Comparison of ENCODE assay signal across 1 cellular context in genomic region chr18:3649559-3650426, GRCh38.
TF ChIP-seq lines count a peak whose summit lies in the region.

No MANE protein-coding gene starts in this region.

TF ChIP-seq in K562, 482 proteins besides CTCF, POLR2A, EP300 and RAD21 (continued from another document and continues in another):
- TF ChIP-seq ATF7 (IDR thresholded peaks at IDR 0.05) (no peak), ATF2 (CRISPR knock-in tag; IDR thresholded peaks at IDR 0.05) (no peak), NCOR1 (IDR thresholded peaks at IDR 0.05) (no peak), DDX20 (tag; IDR thresholded peaks at IDR 0.05; ENCODE audit: low read depth) (peak; percentile 51; the same call in 1 of the 2 replicates), RAD51 (IDR thresholded peaks at IDR 0.05; ENCODE audit: borderline replicate concordance, low read depth) (no peak), ZNF444 (CRISPR knock-in tag; IDR thresholded peaks at IDR 0.05) (no peak), HNRNPLL (IDR thresholded peaks at IDR 0.05; ENCODE audit: low read depth, low read length, poor library complexity, severe bottlenecking) (no peak), PHF21A (IDR thresholded peaks at IDR 0.05; ENCODE audit: borderline replicate concordance, low read depth) (no peak), HDAC8 (tag; IDR thresholded peaks at IDR 0.05) (0 out of 2 replicates have a peak, but pooled peaks have one; percentile 44), TCF15 (CRISPR knock-in tag; IDR thresholded peaks at IDR 0.05) (peak; percentile 4; the same call in 1 of the 2 replicates), NR1H2 (CRISPR knock-in tag; IDR thresholded peaks at IDR 0.05) (0 out of 2 replicates have a peak, but pooled peaks have one; percentile 26), KHSRP (IDR thresholded peaks at IDR 0.05) (no peak), SP1 (CRISPR knock-in tag; IDR thresholded peaks at IDR 0.05) (peak; percentile 57; the same call in 1 of the 2 replicates), SMAD3 (CRISPR knock-in tag; conservative IDR thresholded peaks at IDR 0.05) (0 out of 2 replicates have a peak, but pooled peaks have one; percentile 43), KAT7 (CRISPR knock-in tag; IDR thresholded peaks at IDR 0.05; ENCODE audit: borderline replicate concordance) (peak; percentile 42; the same call in 1 of the 2 replicates), PCBP2 (IDR thresholded peaks at IDR 0.05; ENCODE audit: low read depth, low read length, poor library complexity, severe bottlenecking) (no peak), ETV6 (IDR thresholded peaks at IDR 0.05; ENCODE audit: borderline replicate concordance in 1 of 2, low read depth in 2 of 2, low read length in 1 of 2) (no peak), ETV6 (CRISPR knock-in tag; IDR thresholded peaks at IDR 0.05; ENCODE audit: borderline replicate concordance) (no peak), ZNF239 (CRISPR knock-in tag; IDR thresholded peaks at IDR 0.05) (no peak), RBM25 (IDR thresholded peaks at IDR 0.05; ENCODE audit: low read depth, low read length, severe bottlenecking) (no peak), VEZF1 (CRISPR knock-in tag; IDR thresholded peaks at IDR 0.05) (peak; percentile 70), GABPB2 (CRISPR knock-in tag; conservative IDR thresholded peaks at IDR 0.05) (no peak), DIDO1 (tag; IDR thresholded peaks at IDR 0.05; ENCODE audit: low read depth) (peak; percentile 47), AFF4 (CRISPR knock-in tag; IDR thresholded peaks at IDR 0.05) (0 out of 2 replicates have a peak, but pooled peaks have one; percentile 27), CHD7 (IDR thresholded peaks at IDR 0.05; ENCODE audit: low read depth, low read length) (no peak), PRDM10 (IDR thresholded peaks at IDR 0.05; ENCODE audit: partially characterized antibody) (no peak), ZNF41 (CRISPR knock-in tag; conservative IDR thresholded peaks at IDR 0.05) (0 out of 2 replicates have a peak, but pooled peaks have one; percentile 28), PPARD (CRISPR knock-in tag; IDR thresholded peaks at IDR 0.05) (no peak)
- TF ChIP-seq, protein P1, sequence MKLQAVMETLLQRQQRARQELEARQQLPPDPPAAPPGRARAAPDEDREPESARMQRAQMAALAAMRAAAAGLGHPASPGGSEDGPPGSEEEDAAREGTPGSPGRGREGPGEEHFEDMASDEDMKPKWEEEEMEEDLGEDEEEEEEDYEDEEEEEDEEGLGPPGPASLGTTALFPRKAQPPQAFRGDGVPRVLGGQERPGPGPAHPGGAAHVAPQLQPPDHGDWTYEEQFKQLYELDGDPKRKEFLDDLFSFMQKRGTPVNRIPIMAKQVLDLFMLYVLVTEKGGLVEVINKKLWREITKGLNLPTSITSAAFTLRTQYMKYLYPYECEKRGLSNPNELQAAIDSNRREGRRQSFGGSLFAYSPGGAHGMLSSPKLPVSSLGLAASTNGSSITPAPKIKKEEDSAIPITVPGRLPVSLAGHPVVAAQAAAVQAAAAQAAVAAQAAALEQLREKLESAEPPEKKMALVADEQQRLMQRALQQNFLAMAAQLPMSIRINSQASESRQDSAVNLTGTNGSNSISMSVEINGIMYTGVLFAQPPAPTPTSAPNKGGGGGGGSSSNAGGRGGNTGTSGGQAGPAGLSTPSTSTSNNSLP (IDR thresholded peaks at IDR 0.05; ENCODE audit: borderline replicate concordance, low read depth, low read length) = no peak
- TF ChIP-seq, protein P2, sequence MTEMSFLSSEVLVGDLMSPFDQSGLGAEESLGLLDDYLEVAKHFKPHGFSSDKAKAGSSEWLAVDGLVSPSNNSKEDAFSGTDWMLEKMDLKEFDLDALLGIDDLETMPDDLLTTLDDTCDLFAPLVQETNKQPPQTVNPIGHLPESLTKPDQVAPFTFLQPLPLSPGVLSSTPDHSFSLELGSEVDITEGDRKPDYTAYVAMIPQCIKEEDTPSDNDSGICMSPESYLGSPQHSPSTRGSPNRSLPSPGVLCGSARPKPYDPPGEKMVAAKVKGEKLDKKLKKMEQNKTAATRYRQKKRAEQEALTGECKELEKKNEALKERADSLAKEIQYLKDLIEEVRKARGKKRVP (CRISPR knock-in tag; IDR thresholded peaks at IDR 0.05) = 0 out of 2 replicates have a peak, but pooled peaks have one; percentile 7
